9 cellular contexts compared by ENCODE assay signal in the genomic region with DNA sequence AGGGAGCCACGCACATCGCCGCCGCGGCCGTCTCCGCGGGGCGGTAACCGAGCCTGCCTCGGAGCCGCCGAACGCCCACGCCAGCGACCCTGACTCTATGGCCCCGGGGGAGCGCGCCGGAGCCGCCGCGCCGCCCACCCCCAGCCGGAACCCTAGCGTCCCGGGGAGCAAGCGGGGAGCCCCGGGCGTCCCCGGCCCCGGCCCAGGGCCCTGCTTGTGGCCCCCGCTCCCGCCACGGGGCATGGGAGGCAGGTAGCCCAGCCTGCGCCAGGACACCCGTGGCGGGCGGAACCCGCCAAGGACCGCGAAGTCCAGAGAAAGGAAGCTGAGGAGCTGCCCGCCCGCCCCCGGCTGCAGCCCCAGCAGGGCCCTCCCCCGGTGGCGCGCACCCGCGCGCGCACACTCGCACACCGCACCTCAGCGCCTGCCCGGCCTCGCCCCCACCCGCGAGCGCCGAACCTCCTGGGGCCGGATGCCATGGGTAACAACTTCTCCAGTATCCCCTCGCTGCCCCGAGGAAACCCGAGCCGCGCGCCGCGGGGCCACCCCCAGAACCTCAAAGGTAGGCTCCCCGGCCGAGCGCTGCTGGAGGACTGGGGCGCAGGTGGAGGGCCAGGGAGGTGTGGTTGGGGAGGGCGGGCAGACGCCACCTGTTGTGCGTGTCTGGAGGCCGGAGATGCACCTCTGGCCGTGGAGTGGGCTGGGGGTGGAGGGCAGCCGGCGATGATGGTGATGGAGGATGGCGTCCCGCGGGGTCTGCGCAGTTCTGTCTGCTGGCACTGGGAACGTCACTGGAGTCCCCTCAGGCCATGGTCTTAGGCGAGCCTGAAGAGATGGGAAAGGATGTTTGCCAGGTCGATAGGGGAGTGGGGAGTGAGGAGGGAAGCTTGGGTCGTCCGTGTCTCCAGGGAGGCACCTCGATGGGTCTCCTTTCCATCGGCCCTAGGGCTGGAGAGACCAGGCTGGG. TPM values are rescaled to one million over a fixed set of nuclear protein-coding genes. Genes with fewer than 3 reads are reported as not detected.
DNase-seq lines count a peak whose midpoint lies in the region; ATAC-seq, FAIRE-seq and TF ChIP-seq lines count a peak whose summit lies in the region.
"Had no signal": no experiment of that assay in that cellular context is flagged by ENCODE, and none has a peak within 500 bp of the region (broad histone marks: within the 10 kb centered on the region; RNA-seq: fewer than 3 reads in every experiment).

No MANE protein-coding gene starts in this region.

- no peaks in the 10 kb centered on the region for H3K9me1 ChIP-seq in endothelial cell of umbilical vein (replicated peaks; ENCODE audit: control insufficient read depth, extremely low read depth, insufficient read depth, low read length)

- H3K36me3 Mint-ChIP-seq in nephron progenitor cell (ENCODE audit: low read depth), result no peaks in the 10 kb centered on the region

- H3K4me1 Mint-ChIP-seq in nephron progenitor cell, result peaks cover 46% of the 10 kb centered on the region

- BruUV-seq in endothelial cell of umbilical vein (replicated peaks; lab: Mats Ljungman, UMichigan), result no TSS peak

- H3K4me1 ChIP-seq in endothelial cell of umbilical vein (ENCODE audit: control insufficient read depth, extremely low read depth, insufficient read depth, low read length), result peaks cover 11% of the 10 kb centered on the region

- H3K4me3 ChIP-seq in WERI-Rb-1 (ENCODE audit: low read depth, low read length), result peak overlapping the region; percentile 58
- H3K4me3 ChIP-seq in endothelial cell of umbilical vein (replicated peaks in 1 of 3; ENCODE audit: insufficient read depth in 1 of 3, low read depth in 1 of 3, low read length in 3 of 3), result peak overlapping the region in 2 of 3 experiments; percentile 34 to 43

- intact Hi-C loops in endothelial cell of umbilical vein (cut with micrococcal nuclease), result no loop called here

- CTCF ChIA-PET in endothelial cell of umbilical vein (lab: Charles Lee), result interaction anchor here (1.0 to 4.6 kb wide), 7 partner anchors 8 to 162 kb away, joined by 3 to 17 read pairs (median 3); no protein-coding TSS in a partner anchor

- H3K27ac Mint-ChIP-seq in nephron progenitor cell, result no peak overlapping the region

- FAIRE-seq in endothelial cell of umbilical vein (lab: Jason Lieb, UNC), result no peak

- TF ChIP-seq CTCF in WERI-Rb-1 (IDR thresholded peaks at IDR 0.05; ENCODE audit: low read depth, low read length) (no peak), endothelial cell of umbilical vein (IDR thresholded peaks at IDR 0.05; ENCODE audit: extremely low read depth in 1 of 2, insufficient read depth in 1 of 2, low read depth in 1 of 2, low read length in 2 of 2) (no peak), nephron progenitor cell (IDR thresholded peaks at IDR 0.05) (no peak)

- H3K27me3 ChIP-seq in WERI-Rb-1 (ENCODE audit: insufficient read depth, low read depth, severe bottlenecking), result peaks cover 12% of the 10 kb centered on the region
- peaks cover 29 to 50% of the 10 kb centered on the region in 2 experiments for H3K27me3 ChIP-seq in endothelial cell of umbilical vein (ENCODE audit: control insufficient read depth in 2 of 2, insufficient read depth in 2 of 2, low read length in 2 of 2)

- H3K4me3 Mint-ChIP-seq in nephron progenitor cell, result peak overlapping the region; percentile 80

- dilution Hi-C loops in endothelial cell of umbilical vein (cut with MboI; ENCODE audit: extremely low pct_ligation_motif_present, low sequenced_read_pairs), result no loop called here

- DNase-seq in NCI-H2107 treated with DMSO at 0.1 percent for 48 hours (lab: John Stamatoyannopoulos, UW; ENCODE audit: unreplicated experiment) (peak; percentile 12), NCI-H2107 (lab: John Stamatoyannopoulos, UW) (no peak), WERI-Rb-1 (peak; percentile 29), endothelial cell of umbilical vein (ENCODE audit: low read depth, low spot score) (no peak), nephron progenitor cell (peak; percentile 65), NCI-H187 (lab: John Stamatoyannopoulos, UW) (no peak)

- POLR2A ChIA-PET in endothelial cell of umbilical vein (lab: Charles Lee), result no interaction called here

- H3K79me2 ChIP-seq in endothelial cell of umbilical vein (ENCODE audit: control insufficient read depth, insufficient read depth, low read length), result no peaks in the 10 kb centered on the region

- H3K9ac ChIP-seq in endothelial cell of umbilical vein (replicated peaks; ENCODE audit: extremely low read depth, insufficient read depth, low read length), result no peak overlapping the region

- no peak overlapping the region for H3K27ac ChIP-seq in WERI-Rb-1
- H3K27ac ChIP-seq in endothelial cell of umbilical vein (ENCODE audit: insufficient read depth, low read depth, low read length), result no peak overlapping the region
- H3K27ac ChIP-seq: C4-2B had no signal

- H3K36me3 ChIP-seq in WERI-Rb-1 (no peaks in the 10 kb centered on the region), endothelial cell of umbilical vein (ENCODE audit: control insufficient read depth in 2 of 2, extremely low read depth in 1 of 2, insufficient read depth in 2 of 2, low read length in 2 of 2) (no peaks in the 10 kb centered on the region)

- H4K20me1 ChIP-seq in endothelial cell of umbilical vein (replicated peaks; ENCODE audit: control insufficient read depth, extremely low read depth, insufficient read depth, low read length), result no peaks in the 10 kb centered on the region

- H3K27me3 Mint-ChIP-seq in nephron progenitor cell (ENCODE audit: low read depth, poor library complexity), result peaks cover 73% of the 10 kb centered on the region

- ATAC-seq in GM21576 (IDR thresholded peaks at IDR 0.05; ENCODE audit: unreplicated experiment) (no peak), GM21447 (IDR thresholded peaks at IDR 0.05; ENCODE audit: unreplicated experiment) (no peak)

- H3K9me3 Mint-ChIP-seq in nephron progenitor cell, result peaks cover 13% of the 10 kb centered on the region

- no peak for TF ChIP-seq POLR2A in endothelial cell of umbilical vein (IDR thresholded peaks at IDR 0.05; ENCODE audit: low read depth, low read length)

- peak overlapping the region; percentile 59 for H3K4me2 ChIP-seq in endothelial cell of umbilical vein (ENCODE audit: insufficient read depth, low read length)

- H2AFZ ChIP-seq in endothelial cell of umbilical vein (ENCODE audit: low read depth, low read length), result peak overlapping the region; percentile 22

- H3K9me3 ChIP-seq in WERI-Rb-1 (ENCODE audit: severe bottlenecking) (no peaks in the 10 kb centered on the region), endothelial cell of umbilical vein (replicated peaks; ENCODE audit: control insufficient read depth, insufficient read depth, low read length) (no peaks in the 10 kb centered on the region)

TF ChIP-seq in endothelial cell of umbilical vein, 7 proteins besides CTCF, POLR2A, EP300 and RAD21:
- TF ChIP-seq EZH2 (IDR thresholded peaks at IDR 0.05; ENCODE audit: borderline replicate concordance, low read depth, low read length, severe bottlenecking) (peak; percentile 83), FOS (IDR thresholded peaks at IDR 0.05; ENCODE audit: borderline replicate concordance, insufficient read depth, low read length) (no peak)

RNA-seq across cellular contexts. Expression of a gene that starts 0.7 kb away (rescaled TPM):
- 0.22 and 0.30 TPM in 2 replicates for total RNA-seq in endothelial cell of umbilical vein
- polyA plus RNA-seq in endothelial cell of umbilical vein, result 0.06 TPM in 2 replicates
- 0.08 and 0.11 TPM in 2 replicates for polyA plus RNA-seq in endothelial cell of umbilical vein (2011; cell fraction: cytosol; rRNA removed)
- 0.11 and 0.15 TPM in 2 replicates for polyA plus RNA-seq in endothelial cell of umbilical vein (2011; cell fraction: nucleus; rRNA removed)
- polyA plus RNA-seq in endothelial cell of umbilical vein (2012), result 0.05 and 0.12 TPM in 2 replicates
- polyA minus RNA-seq in endothelial cell of umbilical vein, result 0.17 TPM in 1 of 2 replicates, not detected in the other
- 10.3 TPM for polyA minus RNA-seq in endothelial cell of umbilical vein (2011; cell fraction: cytosol; rRNA and poly(A)+ RNA removed)
- not detected in 2 replicates for polyA minus RNA-seq in endothelial cell of umbilical vein (2011; cell fraction: nucleus; rRNA and poly(A)+ RNA removed)

RNA-seq across cellular contexts. Expression of a gene that starts 15.2 kb away (rescaled TPM):
- total RNA-seq in endothelial cell of umbilical vein, result not detected in 2 replicates
- polyA plus RNA-seq in endothelial cell of umbilical vein, result not detected in 2 replicates
- polyA plus RNA-seq in endothelial cell of umbilical vein (2011; cell fraction: cytosol; rRNA removed), result not detected in 2 replicates
- polyA plus RNA-seq in endothelial cell of umbilical vein (2011; cell fraction: nucleus; rRNA removed), result not detected in 2 replicates
- polyA plus RNA-seq in endothelial cell of umbilical vein (2012), result not detected in 2 replicates
- not detected in 2 replicates for polyA minus RNA-seq in endothelial cell of umbilical vein
- polyA minus RNA-seq in endothelial cell of umbilical vein (2011; cell fraction: cytosol; rRNA and poly(A)+ RNA removed), result not detected
- polyA minus RNA-seq in endothelial cell of umbilical vein (2011; cell fraction: nucleus; rRNA and poly(A)+ RNA removed), result not detected in 2 replicates

RNA-seq across cellular contexts. Expression of a gene that starts 35.5 kb away (rescaled TPM):
- total RNA-seq in endothelial cell of umbilical vein, result not detected in 2 replicates
- not detected in 2 replicates for polyA plus RNA-seq in endothelial cell of umbilical vein
- not detected in 2 replicates for polyA plus RNA-seq in endothelial cell of umbilical vein (2011; cell fraction: cytosol; rRNA removed)
- polyA plus RNA-seq in endothelial cell of umbilical vein (2011; cell fraction: nucleus; rRNA removed), result not detected in 2 replicates
- not detected in 2 replicates for polyA plus RNA-seq in endothelial cell of umbilical vein (2012)
- not detected in 2 replicates for polyA minus RNA-seq in endothelial cell of umbilical vein
- not detected for polyA minus RNA-seq in endothelial cell of umbilical vein (2011; cell fraction: cytosol; rRNA and poly(A)+ RNA removed)
- not detected in 2 replicates for polyA minus RNA-seq in endothelial cell of umbilical vein (2011; cell fraction: nucleus; rRNA and poly(A)+ RNA removed)

RNA-seq across cellular contexts. Expression of a gene that starts 42.0 kb away (rescaled TPM):
- total RNA-seq in endothelial cell of umbilical vein, result 28.4 and 32.1 TPM in 2 replicates
- 38.4 and 43.0 TPM in 2 replicates for polyA plus RNA-seq in endothelial cell of umbilical vein
- polyA plus RNA-seq in endothelial cell of umbilical vein (2011; cell fraction: cytosol; rRNA removed), result 28.2 and 32.1 TPM in 2 replicates
- polyA plus RNA-seq in endothelial cell of umbilical vein (2011; cell fraction: nucleus; rRNA removed), result 15.6 and 18.6 TPM in 2 replicates
- 15.6 and 21.4 TPM in 2 replicates for polyA plus RNA-seq in endothelial cell of umbilical vein (2012)
- polyA minus RNA-seq in endothelial cell of umbilical vein, result 18.9 and 24.6 TPM in 2 replicates
- 2.6 TPM for polyA minus RNA-seq in endothelial cell of umbilical vein (2011; cell fraction: cytosol; rRNA and poly(A)+ RNA removed)
- 9.0 and 12.1 TPM in 2 replicates for polyA minus RNA-seq in endothelial cell of umbilical vein (2011; cell fraction: nucleus; rRNA and poly(A)+ RNA removed)

Comparison
In these comparisons a context has a peak if more than half of its experiments do, and no peak if none do; other contexts are left out.
1. DNase-seq: peak in NCI-H2107 treated with DMSO at 0.1 percent for 48 hours (single experiment), WERI-Rb-1 (single experiment) and nephron progenitor cell (single experiment); none in NCI-H2107 (single experiment), endothelial cell of umbilical vein (single experiment) and NCI-H187 (0 of 2).